Comparison of ENCODE assay signal across 8 cellular contexts in the genomic region with DNA sequence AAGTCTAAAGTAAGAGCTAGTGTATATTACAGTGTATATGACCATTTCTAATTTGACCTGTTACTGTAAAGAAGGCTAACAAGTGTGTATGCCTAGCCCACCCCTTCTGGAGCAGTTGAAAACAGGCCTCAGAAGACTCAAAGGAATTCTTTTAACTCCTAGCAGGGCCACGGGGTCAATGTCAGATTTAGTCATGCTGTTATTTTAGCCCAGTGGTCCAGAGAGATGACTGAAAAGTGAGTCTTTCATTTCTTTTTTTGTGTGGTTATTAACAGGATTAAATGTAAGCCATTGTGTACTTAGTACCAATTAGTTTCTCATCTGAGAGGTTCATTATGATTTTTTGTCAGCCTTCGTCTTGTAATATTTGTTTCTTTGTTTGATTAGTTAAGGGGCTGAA.
DNase-seq lines count a peak whose midpoint lies in the region; ATAC-seq and TF ChIP-seq lines count a peak whose summit lies in the region.

No MANE protein-coding gene starts in this region.

- peaks cover 36% of the 10 kb centered on the region for H3K36me3 Mint-ChIP-seq in stimulated activated memory B cell treated with anti-CD40 and anti-IgM and Interleukin-4, amounts not matched to agents 10 μg/mL and 1 μg/mL and 100 μg/mL, for 72 hours

- no peaks in the 10 kb centered on the region for H3K9me3 Mint-ChIP-seq in stimulated activated memory B cell treated with anti-CD40 and anti-IgM and Interleukin-4, amounts not matched to agents 10 μg/mL and 1 μg/mL and 100 μg/mL, for 72 hours

- no peak for TF ChIP-seq CTCF in NB4 (IDR thresholded peaks at IDR 0.05; ENCODE audit: low read depth, low read length)

- H3K4me3 Mint-ChIP-seq in stimulated activated memory B cell treated with anti-CD40 and anti-IgM and Interleukin-4, amounts not matched to agents 10 μg/mL and 1 μg/mL and 100 μg/mL, for 72 hours: no peak overlapping the region

- peak; percentile 66 for ATAC-seq in GM21619 (IDR thresholded peaks at IDR 0.05; ENCODE audit: unreplicated experiment)
- no peak for ATAC-seq in HG02642 (IDR thresholded peaks at IDR 0.05; ENCODE audit: poor library complexity, unreplicated experiment)
- ATAC-seq in stimulated activated memory B cell treated with anti-CD40 and anti-IgM and Interleukin-4, amounts not matched to agents 10 μg/mL and 1 μg/mL and 100 μg/mL, for 72 hours: no peak

- H3K27ac Mint-ChIP-seq in stimulated activated memory B cell treated with anti-CD40 and anti-IgM and Interleukin-4, amounts not matched to agents 10 μg/mL and 1 μg/mL and 100 μg/mL, for 72 hours: no peak overlapping the region

- peaks cover 35% of the 10 kb centered on the region for H3K4me1 Mint-ChIP-seq in stimulated activated memory B cell treated with anti-CD40 and anti-IgM and Interleukin-4, amounts not matched to agents 10 μg/mL and 1 μg/mL and 100 μg/mL, for 72 hours

- peak; percentile 71 for DNase-seq in ELR (ENCODE audit: low read depth)
- peak; percentile 9 for DNase-seq in NB4 (ENCODE audit: low read depth)
- DNase-seq in iris pigment epithelial cell (ENCODE audit: low read depth): peak; percentile 27
- no peak for DNase-seq in DMS 273 treated with DMSO at 0.1 percent for 48 hours (lab: John Stamatoyannopoulos, UW)
- DNase-seq in NCI-H2171 (lab: John Stamatoyannopoulos, UW): no peak

- H3K4me3 ChIP-seq in NB4 (ENCODE audit: low read depth, low read length): no peak overlapping the region

- TF ChIP-seq POLR2A in NB4 (IDR thresholded peaks at IDR 0.05; ENCODE audit: extremely low read depth, insufficient read length): no peak

- no peaks in the 10 kb centered on the region for H3K27me3 Mint-ChIP-seq in stimulated activated memory B cell treated with anti-CD40 and anti-IgM and Interleukin-4, amounts not matched to agents 10 μg/mL and 1 μg/mL and 100 μg/mL, for 72 hours

Comparison
In these comparisons a context has a peak if more than half of its experiments do, and no peak if none do; other contexts are left out.
1. DNase-seq: peak in ELR (single experiment), NB4 (single experiment) and iris pigment epithelial cell (single experiment); none in DMS 273 treated with DMSO at 0.1 percent for 48 hours (single experiment) and NCI-H2171 (single experiment).